In the genomic region with DNA sequence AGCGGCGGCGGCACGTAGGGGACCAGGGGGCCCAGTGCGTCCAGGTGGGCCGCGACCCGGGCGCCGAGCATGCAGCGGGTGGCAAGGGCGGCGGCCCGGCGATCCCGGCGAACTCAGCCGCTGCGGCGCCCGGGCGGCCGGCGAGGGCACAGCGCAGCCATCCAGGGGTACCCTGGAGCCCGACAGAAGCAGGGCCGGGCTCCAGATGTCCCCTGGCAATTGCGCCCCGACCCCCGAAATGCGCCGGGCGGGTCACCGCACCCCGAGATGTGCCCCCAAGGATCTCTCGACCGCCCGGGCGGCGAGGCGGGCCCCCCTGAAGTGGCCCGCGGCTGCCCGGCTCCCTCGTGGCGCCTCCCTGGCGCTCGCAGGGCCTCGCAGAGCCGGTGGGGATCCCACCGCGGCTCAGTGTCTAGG, we compare ENCODE assay signal across 1 cellular context.
TF ChIP-seq lines count a peak whose summit lies in the region.

No MANE protein-coding gene starts in this region.

TF ChIP-seq in HCT116, 20 proteins besides CTCF, POLR2A, EP300 and RAD21:
- TF ChIP-seq ZFX (IDR thresholded peaks at IDR 0.05), result peak; percentile 74
